ENCODE assay signal across 17 cellular contexts in genomic region chr18:76406791-76407190, GRCh38.
"Had no signal": no experiment of that assay in that cellular context is flagged by ENCODE, and none has a peak within 500 bp of the region (broad histone marks: within the 10 kb centered on the region; RNA-seq: fewer than 3 reads in every experiment).

No MANE protein-coding gene starts in this region.

- ATAC-seq: activated naive CD4-positive, alpha-beta T cell treated with anti-CD3 and anti-CD28 coated beads, Interleukin-2, amount 50 U/mL, for 72 hours; natural killer cell treated with Interleukin-12 subunit alpha and Interleukin-12 subunit beta and Interleukin-15 and Interleukin-18, amount 100 ng/mL, for 72 hours had no signal

- H3K27ac Mint-ChIP-seq: activated naive CD4-positive, alpha-beta T cell treated with anti-CD3 and anti-CD28 coated beads, Interleukin-2, amount 50 U/mL, for 72 hours; activated T-cell treated with anti-CD3 and anti-CD28 coated beads, Interleukin-2, amount 50 U/mL, for 24 hours; natural killer cell treated with Interleukin-12 subunit alpha and Interleukin-12 subunit beta and Interleukin-15 and Interleukin-18, amount 100 ng/mL, for 72 hours; T-helper 2 cell treated with Interferon-gamma antibody and Interleukin-4, amounts not matched to agents 5 μg/mL and 100 μg/mL, for 36 hours had no signal

- H3K36me3 Mint-ChIP-seq: natural killer cell treated with Interleukin-12 subunit alpha and Interleukin-12 subunit beta and Interleukin-15 and Interleukin-18, amount 100 ng/mL, for 72 hours had no signal

- DNase-seq: esophagus squamous epithelium; foreskin melanocyte; small intestine; stimulated activated CD4-positive, alpha-beta T cell treated with anti-CD3 and anti-CD28 coated beads, Interleukin-4, amount 100 ng/mL, for 4 hours; stimulated activated naive B cell treated with anti-CD40 and anti-IgM and Interleukin-4, amounts not matched to agents 10 μg/mL and 1 μg/mL and 100 μg/mL, for 72 hours; T-helper 1 cell; upper lobe of right lung had no signal

- H3K9me3 Mint-ChIP-seq: activated T-cell treated with anti-CD3 and anti-CD28 coated beads, Interleukin-2, amount 50 U/mL, for 24 hours; natural killer cell treated with Interleukin-12 subunit alpha and Interleukin-12 subunit beta and Interleukin-15 and Interleukin-18, amount 100 ng/mL, for 72 hours had no signal

- H3K27ac ChIP-seq: breast epithelium, epithelial cell of prostate, esophagus squamous epithelium, stomach, thyroid gland, upper lobe of right lung, VCaP had no signal

- H3K36me3 ChIP-seq: breast epithelium, thyroid gland, upper lobe of right lung had no signal

- H3K9me3 ChIP-seq: breast epithelium, esophagus squamous epithelium, mucosa of descending colon, stomach, thyroid gland, upper lobe of right lung had no signal

- H3K4me1 ChIP-seq: breast epithelium, upper lobe of right lung had no signal

- H3K4me3 ChIP-seq: breast epithelium, esophagus squamous epithelium, mucosa of descending colon, stomach, thyroid gland, upper lobe of right lung had no signal

- H3K27me3 ChIP-seq: breast epithelium, esophagus squamous epithelium, stomach, thyroid gland, upper lobe of right lung had no signal

- H3K27me3 Mint-ChIP-seq: activated T-cell treated with anti-CD3 and anti-CD28 coated beads, Interleukin-2, amount 50 U/mL, for 24 hours; natural killer cell treated with Interleukin-12 subunit alpha and Interleukin-12 subunit beta and Interleukin-15 and Interleukin-18, amount 100 ng/mL, for 72 hours; stimulated activated naive B cell treated with anti-CD40 and anti-IgM and Interleukin-4, amounts not matched to agents 10 μg/mL and 1 μg/mL and 100 μg/mL, for 72 hours had no signal

- H3K4me3 Mint-ChIP-seq: activated T-cell treated with anti-CD3 and anti-CD28 coated beads, Interleukin-2, amount 50 U/mL, for 24 hours; natural killer cell treated with Interleukin-12 subunit alpha and Interleukin-12 subunit beta and Interleukin-15 and Interleukin-18, amount 100 ng/mL, for 72 hours; stimulated activated naive B cell treated with anti-CD40 and anti-IgM and Interleukin-4, amounts not matched to agents 10 μg/mL and 1 μg/mL and 100 μg/mL, for 72 hours; T-helper 2 cell treated with Interferon-gamma antibody and Interleukin-4, amounts not matched to agents 5 μg/mL and 100 μg/mL, for 36 hours had no signal
